Comparison of ENCODE assay signal across 8 cellular contexts in the genomic region with DNA sequence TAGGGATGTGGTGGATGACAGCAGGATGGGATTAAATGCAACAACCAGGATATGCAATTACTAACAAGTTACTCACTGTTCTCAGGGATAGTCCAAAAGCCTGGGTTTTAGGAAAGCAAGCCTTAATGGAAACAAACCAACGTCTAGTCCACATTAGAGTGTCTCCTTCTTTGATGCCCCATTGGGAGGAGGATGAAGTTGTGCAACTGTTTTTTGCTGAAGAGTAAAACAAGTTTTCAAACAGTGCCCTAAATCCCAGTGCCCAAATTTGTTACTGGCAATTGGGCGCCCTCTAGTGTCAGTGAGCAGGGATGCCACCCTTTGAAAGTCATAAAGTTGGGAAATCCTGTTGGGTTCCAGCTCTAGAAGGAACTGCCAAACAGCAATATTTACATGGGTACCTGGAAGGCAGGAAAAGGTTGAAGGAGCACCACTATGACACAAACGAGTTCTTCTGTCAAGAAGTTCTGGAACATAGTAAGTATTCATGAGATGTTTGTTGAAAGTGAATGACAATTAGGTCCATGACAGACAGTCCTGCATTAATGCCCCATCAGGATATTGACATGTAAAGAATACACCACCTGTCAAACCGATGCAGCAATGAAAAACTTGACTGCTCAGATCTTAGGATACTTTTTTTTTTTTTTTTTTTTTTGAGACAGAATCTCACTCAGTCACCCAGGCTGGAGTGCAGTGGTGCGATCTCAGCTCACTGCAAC. TPM values are rescaled to one million over a fixed set of nuclear protein-coding genes. Genes with fewer than 3 reads are reported as not detected.
A peak's percentile ranks its signal among the peaks of the same experiment; 100 is the strongest.
DNase-seq lines count a peak whose midpoint lies in the region; ATAC-seq lines count a peak whose summit lies in the region.

No MANE protein-coding gene starts in this region.

- no peak overlapping the region for H3K4ac ChIP-seq in mesendoderm (ENCODE audit: low read depth, low read length)

- H2AK5ac ChIP-seq in mesendoderm (ENCODE audit: low read length), result no peak overlapping the region

- peak; percentile 80 for DNase-seq in Ammon's horn (ENCODE audit: low spot score)
- DNase-seq in H7, result peak; percentile 49
- peak; percentile 71 for DNase-seq in NCI-H82 (lab: John Stamatoyannopoulos, UW)
- DNase-seq in activated CD4-positive, alpha-beta memory T cell treated with anti-CD3 and anti-CD28 coated beads for 36 hours, result peak; percentile 71
- peak; percentile 50 for DNase-seq in effector CD4-positive, alpha-beta T cell
- DNase-seq in mesendoderm, result peak; percentile 72
- peak; percentile 53 to 65 for DNase-seq in stimulated activated naive CD8-positive, alpha-beta T cell treated with anti-CD3 and anti-CD28 coated beads, Interleukin-15, amount 100 ng/mL, for 72 hours

- no peak overlapping the region for H3K4me2 ChIP-seq in mesendoderm (ENCODE audit: low read length)

- no peak overlapping the region for H3K27ac Mint-ChIP-seq in activated CD4-positive, alpha-beta memory T cell treated with anti-CD3 and anti-CD28 coated beads for 36 hours
- no peak overlapping the region for H3K27ac Mint-ChIP-seq in stimulated activated naive CD8-positive, alpha-beta T cell treated with anti-CD3 and anti-CD28 coated beads, Interleukin-15, amount 100 ng/mL, for 72 hours

- no peak overlapping the region for H3K18ac ChIP-seq in mesendoderm (ENCODE audit: low read length)

- POLR2A ChIA-PET in activated CD4-positive, alpha-beta memory T cell treated with anti-CD3 and anti-CD28 coated beads for 36 hours (lab: Charles Lee), result no interaction called here

- H3K27ac ChIP-seq in mesendoderm (ENCODE audit: low read depth, low read length), result no peak overlapping the region

- H2BK15ac ChIP-seq in mesendoderm (replicated peaks; ENCODE audit: low read depth), result no peak overlapping the region

- H3K9me3 Mint-ChIP-seq in activated CD4-positive, alpha-beta memory T cell treated with anti-CD3 and anti-CD28 coated beads for 36 hours, result no peaks in the 10 kb centered on the region
- H3K9me3 Mint-ChIP-seq in stimulated activated naive CD8-positive, alpha-beta T cell treated with anti-CD3 and anti-CD28 coated beads, Interleukin-15, amount 100 ng/mL, for 72 hours, result no peaks in the 10 kb centered on the region

- no peak overlapping the region for H3K9ac ChIP-seq in mesendoderm (ENCODE audit: low read length)

- no peaks in the 10 kb centered on the region for H3K36me3 Mint-ChIP-seq in activated CD4-positive, alpha-beta memory T cell treated with anti-CD3 and anti-CD28 coated beads for 36 hours

- H3K27me3 ChIP-seq in H7 (ENCODE audit: control insufficient read depth, insufficient read depth, low read length), result no peaks in the 10 kb centered on the region
- H3K27me3 ChIP-seq in mesendoderm (ENCODE audit: insufficient read depth, low read length, poor library complexity), result no peaks in the 10 kb centered on the region

- CTCF ChIA-PET in activated CD4-positive, alpha-beta memory T cell treated with anti-CD3 and anti-CD28 coated beads for 36 hours (lab: Charles Lee), result interaction anchor here (0.7 to 7.8 kb wide), 23 partner anchors 9 to 425 kb away, joined by 3 to 278 read pairs (median 5); a partner anchor contains a TSS

- H4K8ac ChIP-seq in mesendoderm (ENCODE audit: low read depth, low read length), result no peak overlapping the region

- H3K27me3 Mint-ChIP-seq in activated CD4-positive, alpha-beta memory T cell treated with anti-CD3 and anti-CD28 coated beads for 36 hours, result peaks cover 6% of the 10 kb centered on the region
- H3K27me3 Mint-ChIP-seq in stimulated activated naive CD8-positive, alpha-beta T cell treated with anti-CD3 and anti-CD28 coated beads, Interleukin-15, amount 100 ng/mL, for 72 hours, result peaks cover 19% of the 10 kb centered on the region

- H3K4me1 ChIP-seq in mesendoderm (ENCODE audit: control insufficient read depth, low read depth, low read length), result no peaks in the 10 kb centered on the region

- H3K56ac ChIP-seq in mesendoderm (ENCODE audit: low read length), result no peak overlapping the region

- ATAC-seq in stimulated activated naive CD8-positive, alpha-beta T cell treated with anti-CD3 and anti-CD28 coated beads, Interleukin-15, amount 100 ng/mL, for 72 hours, result peak; percentile 62
- ATAC-seq in GM21737 (IDR thresholded peaks at IDR 0.05; ENCODE audit: unreplicated experiment), result no peak

- WGBS in mesendoderm (ENCODE audit: extremely low coverage, insufficient coverage, low lambda C conversion rate), result no CpG with 5 or more reads among the region's 5 CpGs

- no peak overlapping the region for H3K4me3 Mint-ChIP-seq in activated CD4-positive, alpha-beta memory T cell treated with anti-CD3 and anti-CD28 coated beads for 36 hours
- H3K4me3 Mint-ChIP-seq in stimulated activated naive CD8-positive, alpha-beta T cell treated with anti-CD3 and anti-CD28 coated beads, Interleukin-15, amount 100 ng/mL, for 72 hours, result no peak overlapping the region

- no peaks in the 10 kb centered on the region for H3K79me2 ChIP-seq in mesendoderm (ENCODE audit: control insufficient read depth, insufficient read depth, low read length)

- H2BK5ac ChIP-seq in mesendoderm (ENCODE audit: low read length), result no peak overlapping the region

- no peaks in the 10 kb centered on the region for H3K79me1 ChIP-seq in mesendoderm (ENCODE audit: low read length)

- no peak overlapping the region for H3K4me3 ChIP-seq in H7 (ENCODE audit: insufficient read depth, low read depth, low read length)
- H3K4me3 ChIP-seq in mesendoderm (ENCODE audit: low read length), result no peak overlapping the region

- no peaks in the 10 kb centered on the region for H3K4me1 Mint-ChIP-seq in activated CD4-positive, alpha-beta memory T cell treated with anti-CD3 and anti-CD28 coated beads for 36 hours (ENCODE audit: low read depth)
- H3K4me1 Mint-ChIP-seq in stimulated activated naive CD8-positive, alpha-beta T cell treated with anti-CD3 and anti-CD28 coated beads, Interleukin-15, amount 100 ng/mL, for 72 hours, result peaks cover 7% of the 10 kb centered on the region

- H3K36me3 ChIP-seq in H7 (replicated peaks; ENCODE audit: control insufficient read depth, insufficient read depth, low read length), result no peaks in the 10 kb centered on the region
- no peaks in the 10 kb centered on the region for H3K36me3 ChIP-seq in mesendoderm (ENCODE audit: control insufficient read depth, insufficient read depth, low read length)

- intact Hi-C loops in activated CD4-positive, alpha-beta memory T cell treated with anti-CD3 and anti-CD28 coated beads for 36 hours (cut with micrococcal nuclease), result loop anchor here (1.0 kb wide), 1 partner anchor 388 kb away; no protein-coding TSS in a partner anchor

- no peak overlapping the region for H2BK120ac ChIP-seq in mesendoderm (ENCODE audit: low read depth, low read length)

- no peak overlapping the region for H4K5ac ChIP-seq in mesendoderm (ENCODE audit: low read length)

- H3K23ac ChIP-seq in mesendoderm (ENCODE audit: low read length), result no peak overlapping the region

RNA-seq across cellular contexts. Expression of a gene that starts 11.1 kb away (rescaled TPM):
- total RNA-seq in H7 (2014; rRNA removed; shearing (Covaris generic)), result 0.55 and 0.59 TPM in 2 replicates
- under 1 TPM; 0.24 to 0.39 TPM for total RNA-seq in activated CD4-positive, alpha-beta memory T cell treated with anti-CD3 and anti-CD28 coated beads for 36 hours
- 0.15 TPM for polyA plus RNA-seq in mesendoderm (2013, experiment 1 of 2)
- polyA plus RNA-seq in mesendoderm (2013, experiment 2 of 2), result 0.10 TPM

RNA-seq across cellular contexts. Expression of a gene that starts 21.3 kb away (rescaled TPM):
- 13.2 and 14.0 TPM in 2 replicates for total RNA-seq in H7 (2014; rRNA removed; shearing (Covaris generic))
- total RNA-seq in activated CD4-positive, alpha-beta memory T cell treated with anti-CD3 and anti-CD28 coated beads for 36 hours, result 10 to 100 TPM; 13.4 to 13.6 TPM
- 32.2 TPM for polyA plus RNA-seq in mesendoderm (2013, experiment 1 of 2)
- 31.6 TPM for polyA plus RNA-seq in mesendoderm (2013, experiment 2 of 2)
